In genomic region chr13:112218416-112218815, GRCh38 we compare ENCODE assay signal across 7 cellular contexts.
"Had no signal": no experiment of that assay in that cellular context is flagged by ENCODE, and none has a peak within 500 bp of the region (broad histone marks: within the 10 kb centered on the region; RNA-seq: fewer than 3 reads in every experiment).

No MANE protein-coding gene starts in this region.

- H3K4me3 Mint-ChIP-seq: IgD-negative memory B cell had no signal

- H3K27ac Mint-ChIP-seq: IgD-negative memory B cell had no signal

- H3K36me3 Mint-ChIP-seq: IgD-negative memory B cell had no signal

- H3K9ac ChIP-seq: KMS-11 had no signal

- DNase-seq: IMR-90, KBM-7, KG1 had no signal

- H3K4me2 ChIP-seq: KMS-11 had no signal

- H3K27me3 Mint-ChIP-seq: IgD-negative memory B cell had no signal

- H3K9me3 Mint-ChIP-seq: IgD-negative memory B cell had no signal

- H3K4me3 ChIP-seq: K562 had no signal

- H3K27ac ChIP-seq: HL-60, KMS-11 had no signal
